In the genomic region with DNA sequence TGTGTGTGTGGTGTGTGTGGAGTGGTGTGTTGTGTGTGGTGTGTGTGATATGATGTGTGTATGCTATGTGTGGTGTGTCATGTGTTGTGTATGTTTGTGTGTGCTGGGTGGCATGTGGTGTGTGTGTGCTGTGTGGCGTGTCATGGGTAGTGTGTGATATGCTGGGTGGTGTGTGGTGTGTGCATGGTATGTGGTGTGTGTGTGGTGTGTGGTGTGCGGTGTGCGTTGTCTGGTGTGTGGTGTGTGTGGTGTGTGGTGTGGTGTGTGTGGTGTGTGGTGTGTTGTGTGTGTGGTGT, we compare ENCODE assay signal across 14 cellular contexts. TPM values are rescaled to one million over a fixed set of nuclear protein-coding genes. Genes with fewer than 3 reads are reported as not detected.
A peak's percentile ranks its signal among the peaks of the same experiment; 100 is the strongest.
DNase-seq lines count a peak whose midpoint lies in the region; ATAC-seq, FAIRE-seq and TF ChIP-seq lines count a peak whose summit lies in the region.
"Had no signal": no experiment of that assay in that cellular context is flagged by ENCODE, and none has a peak within 500 bp of the region (broad histone marks: within the 10 kb centered on the region; RNA-seq: fewer than 3 reads in every experiment).

No MANE protein-coding gene starts in this region.

- H3K4ac ChIP-seq in H1 (replicated peaks; ENCODE audit: insufficient read length, low read depth, low read length): peak overlapping the region; percentile 98

- intact Hi-C loops in head of caudate nucleus (cut with DNase I): no loop called here

- no peak for TF ChIP-seq RAD21 in H1 (IDR thresholded peaks at IDR 0.05 in 1 of 2, conservative IDR thresholded peaks at IDR 0.05 in 1 of 2; ENCODE audit: low read depth in 2 of 2, low read length in 2 of 2)

- no peak for TF ChIP-seq POLR2A in H1 (IDR thresholded peaks at IDR 0.05; ENCODE audit: control extremely low read depth in 1 of 2, low read depth in 2 of 2, low read length in 2 of 2)

- peak overlapping the region; percentile 19 for H3K4me3 Mint-ChIP-seq in activated naive CD4-positive, alpha-beta T cell treated with anti-CD3 and anti-CD28 coated beads, Interleukin-2, amount 50 U/mL, for 24 hours
- H3K4me3 Mint-ChIP-seq in stimulated activated naive CD8-positive, alpha-beta T cell treated with anti-CD3 and anti-CD28 coated beads, Interleukin-15, amount 100 ng/mL, for 72 hours: no peak overlapping the region

- 0 out of 2 replicates have a peak, but pooled peaks cover 3% of the 10 kb centered on the region for H3K79me1 ChIP-seq in H1 (ENCODE audit: low read depth, low read length)

- H3K56ac ChIP-seq in H1 (replicated peaks; ENCODE audit: insufficient read length, low read depth, low read length): peak overlapping the region; percentile 100

- H2BK5ac ChIP-seq in H1 (ENCODE audit: low read depth, low read length): peak overlapping the region; percentile 80

- no peak for TF ChIP-seq CTCF in RWPE1 (conservative IDR thresholded peaks at IDR 0.05; ENCODE audit: low read depth)
- no peak for TF ChIP-seq CTCF in H1 (IDR thresholded peaks at IDR 0.05; ENCODE audit: control extremely low read depth in 1 of 3, insufficient read depth in 1 of 3, low read depth in 1 of 3, low read length in 3 of 3)

- peak overlapping the region; percentile 85 for H2BK15ac ChIP-seq in H1 (ENCODE audit: low read length)

- H3K27me3 Mint-ChIP-seq in activated naive CD4-positive, alpha-beta T cell treated with anti-CD3 and anti-CD28 coated beads, Interleukin-2, amount 50 U/mL, for 24 hours: no peaks in the 10 kb centered on the region
- H3K27me3 Mint-ChIP-seq in stimulated activated naive CD8-positive, alpha-beta T cell treated with anti-CD3 and anti-CD28 coated beads, Interleukin-15, amount 100 ng/mL, for 72 hours: no peaks in the 10 kb centered on the region

- WGBS in H1 (ENCODE audit: extremely low coverage in 1 of 2, insufficient coverage in 1 of 2, insufficient read length in 1 of 2, insufficient replicate concordance in 2 of 2, low coverage in 1 of 2, low lambda C conversion rate in 2 of 2, missing lambda C conversion rate in 1 of 2), 2 experiments: 92% methylated on average over 3 of the region's 3 CpGs; no CpG with 5 or more reads in 1 of the 2 experiments

- H3K23me2 ChIP-seq in H1 (ENCODE audit: low read depth, low read length): peaks cover 10% of the 10 kb centered on the region; the same call in 1 of the 2 replicates

- H3K36me3 ChIP-seq in H1 (ENCODE audit: control insufficient read depth in 2 of 4, insufficient read depth in 4 of 4, low read length in 3 of 4): no peaks in the 10 kb centered on the region; a peak in 1 of 8 replicates
- H3K36me3 ChIP-seq: neutrophil had no signal

- peak overlapping the region; percentile 10 for H2BK120ac ChIP-seq in H1 (replicated peaks; ENCODE audit: low read depth, low read length)

- H2AK5ac ChIP-seq in H1 (ENCODE audit: low read depth, low read length): peak overlapping the region; percentile 100

- peak overlapping the region; percentile 100 for H4K91ac ChIP-seq in H1 (replicated peaks; ENCODE audit: insufficient read length, low read length)

- peaks cover 0 to 2% (median under 1%) of the 10 kb centered on the region in 4 experiments; a peak in 5 of 7 replicates for H3K4me1 ChIP-seq in H1 (replicated peaks in 1 of 4; ENCODE audit: control insufficient read depth in 3 of 4, insufficient read depth in 4 of 4, low read length in 3 of 4)

- no peak overlapping the region for H3K4me2 ChIP-seq in H1 (ENCODE audit: insufficient read depth in 1 of 2, low read depth in 2 of 2, low read length in 2 of 2)

- no peak for FAIRE-seq in H1 (lab: Jason Lieb, UNC)
- FAIRE-seq: H54 had no signal

- no peak overlapping the region for H3K23ac ChIP-seq in H1 (ENCODE audit: insufficient read length)

- peak overlapping the region; percentile 53 for H4K5ac ChIP-seq in H1 (ENCODE audit: insufficient read length, low read depth, low read length)

- peaks cover 38% of the 10 kb centered on the region for H3K4me1 Mint-ChIP-seq in activated naive CD4-positive, alpha-beta T cell treated with anti-CD3 and anti-CD28 coated beads, Interleukin-2, amount 50 U/mL, for 24 hours
- peaks cover 49% of the 10 kb centered on the region for H3K4me1 Mint-ChIP-seq in stimulated activated naive CD8-positive, alpha-beta T cell treated with anti-CD3 and anti-CD28 coated beads, Interleukin-15, amount 100 ng/mL, for 72 hours

- CTCF ChIA-PET in RWPE1 (lab: Yijun Ruan, JAX) (no interaction called here), H1 (lab: Charles Lee; ENCODE audit: partially characterized antibody) (interaction anchor here (1.1 kb wide), 2 partner anchors 40 to 46 kb away, joined by 3 read pairs; no protein-coding TSS in a partner anchor)

- no peak overlapping the region for H3K14ac ChIP-seq in H1 (ENCODE audit: insufficient read length)

- TF ChIP-seq EP300 in H1 (IDR thresholded peaks at IDR 0.05; ENCODE audit: borderline replicate concordance in 1 of 2, low read depth in 2 of 2, low read length in 2 of 2): no peak

- peak overlapping the region; percentile 20 for H3K27ac Mint-ChIP-seq in activated naive CD4-positive, alpha-beta T cell treated with anti-CD3 and anti-CD28 coated beads, Interleukin-2, amount 50 U/mL, for 24 hours
- H3K27ac Mint-ChIP-seq in stimulated activated naive CD8-positive, alpha-beta T cell treated with anti-CD3 and anti-CD28 coated beads, Interleukin-15, amount 100 ng/mL, for 72 hours: peak overlapping the region; percentile 38 to 91

- no peak overlapping the region for H3K4me3 ChIP-seq in H1 (ENCODE audit: extremely low read depth in 1 of 4, insufficient read depth in 2 of 4, low read depth in 3 of 4, low read length in 4 of 4)
- H3K4me3 ChIP-seq: lung had no signal

- no peak for ATAC-seq in stimulated activated naive CD8-positive, alpha-beta T cell treated with anti-CD3 and anti-CD28 coated beads, Interleukin-15, amount 100 ng/mL, for 72 hours

- no peaks in the 10 kb centered on the region for H3K9me3 ChIP-seq in H1 (ENCODE audit: insufficient read depth in 2 of 2, low read depth in 1 of 2, low read length in 1 of 2)
- H3K9me3 ChIP-seq: neutrophil had no signal

- H3K27ac ChIP-seq in RWPE1: peak overlapping the region; percentile 95
- no peak overlapping the region for H3K27ac ChIP-seq in H1 (ENCODE audit: low read depth, low read length)
- H3K27ac ChIP-seq in caudate nucleus (ENCODE audit: low read depth, low read length): no peak overlapping the region

- no peaks in the 10 kb centered on the region for H3K79me2 ChIP-seq in H1 (ENCODE audit: control insufficient read depth in 1 of 2, insufficient read depth in 2 of 2, low read length in 2 of 2)

- no peaks in the 10 kb centered on the region for H3K36me3 Mint-ChIP-seq in activated naive CD4-positive, alpha-beta T cell treated with anti-CD3 and anti-CD28 coated beads, Interleukin-2, amount 50 U/mL, for 24 hours

- peaks cover 0 to 8% of the 10 kb centered on the region in 2 experiments for H4K20me1 ChIP-seq in H1 (replicated peaks in 1 of 2; ENCODE audit: control insufficient read depth in 1 of 2, insufficient read depth in 2 of 2, low read length in 2 of 2)

- no peak for DNase-seq in activated naive CD4-positive, alpha-beta T cell treated with Interleukin-2 at 50 U/mL for 16 hours
- DNase-seq in RWPE1 (ENCODE audit: low spot score) (no peak), H1 (ENCODE audit: low read depth in 1 of 2, low spot score in 2 of 2) (no peak), RKO (ENCODE audit: low spot score) (no peak), caudate nucleus (lab: John Stamatoyannopoulos, UW) (no peak), head of caudate nucleus (no peak)
- no peak for DNase-seq in stimulated activated naive CD8-positive, alpha-beta T cell treated with anti-CD3 and anti-CD28 coated beads, Interleukin-15, amount 100 ng/mL, for 72 hours
- DNase-seq: KG1, NCI-H1436, NCI-H524 treated with DMSO at 0.1 percent for 48 hours had no signal

- peak overlapping the region; percentile 63; the same call in 1 of the 2 replicates for H3K18ac ChIP-seq in H1 (ENCODE audit: extremely low read depth, low read length)

- H4K8ac ChIP-seq in H1 (ENCODE audit: extremely low read depth, insufficient read depth, low read length): no peak overlapping the region

- H2BK12ac ChIP-seq in H1 (ENCODE audit: low read depth, low read length): peak overlapping the region; percentile 100

- POLR2A ChIA-PET in RWPE1 (lab: Yijun Ruan, JAX; ENCODE audit: low non-redundant PET) (no interaction called here), H1 (lab: Charles Lee; ENCODE audit: partially characterized antibody) (interaction anchor here (1.0 to 2.7 kb wide), 2 partner anchors 10 to 19 kb away, joined by 4 to 8 read pairs; no protein-coding TSS in a partner anchor)

- H3K9me3 Mint-ChIP-seq in activated naive CD4-positive, alpha-beta T cell treated with anti-CD3 and anti-CD28 coated beads, Interleukin-2, amount 50 U/mL, for 24 hours: no peaks in the 10 kb centered on the region
- H3K9me3 Mint-ChIP-seq in stimulated activated naive CD8-positive, alpha-beta T cell treated with anti-CD3 and anti-CD28 coated beads, Interleukin-15, amount 100 ng/mL, for 72 hours: peaks cover 0 to 6% of the 10 kb centered on the region in 2 donors

- H2AFZ ChIP-seq in H1 (ENCODE audit: low read length): no peak overlapping the region

- H3K27me3 ChIP-seq in H1 (replicated peaks in 1 of 4; ENCODE audit: control insufficient read depth in 3 of 4, extremely low read depth in 1 of 4, insufficient read depth in 3 of 4, low read length in 3 of 4): peaks cover 0 to 7% (median 0%) of the 10 kb centered on the region in 4 experiments; a peak in 1 of 7 replicates
- H3K27me3 ChIP-seq: neutrophil had no signal

- peak overlapping the region in 1 of 4 experiments; percentile 2; a peak in 2 of 7 replicates for H3K9ac ChIP-seq in H1 (replicated peaks in 1 of 4; ENCODE audit: extremely low read depth in 1 of 4, low read depth in 3 of 4, low read length in 3 of 4)

- peak overlapping the region; percentile 97 for H2BK20ac ChIP-seq in H1 (ENCODE audit: low read length)

TF ChIP-seq in H1, 55 proteins besides CTCF, POLR2A, EP300 and RAD21:
- TF ChIP-seq CEBPB (IDR thresholded peaks at IDR 0.05; ENCODE audit: low read depth, low read length): no peak
- no peak for TF ChIP-seq PHF8 (conservative IDR thresholded peaks at IDR 0.05; ENCODE audit: low read depth, low read length)
- no peak for TF ChIP-seq SAP30 (IDR thresholded peaks at IDR 0.05; ENCODE audit: insufficient read depth, insufficient replicate concordance, low read length)
- TF ChIP-seq SIX5 (IDR thresholded peaks at IDR 0.05; ENCODE audit: low read depth, low read length): no peak
- no peak for TF ChIP-seq SUZ12 (IDR thresholded peaks at IDR 0.05; ENCODE audit: low read length)
- no peak for TF ChIP-seq CBX5 (IDR thresholded peaks at IDR 0.05; ENCODE audit: low read depth, low read length)
- no peak for TF ChIP-seq CREB1 (IDR thresholded peaks at IDR 0.05)

RNA-seq across cellular contexts. Expression of gene DNAJB6, which starts 37.5 kb away (rescaled TPM):
- 270 and 295 TPM in 2 replicates for total RNA-seq in H1 (2021; fragmentation: NEBNext Ultra II Directional; extraction: Animal tissue kit (Norgen Biotek cat#: 25700))
- 117 and 166 TPM in 2 replicates for polyA plus RNA-seq in H1 (2011; rRNA removed)
- 170 TPM for polyA plus RNA-seq in H1 (2011; cell fraction: cytosol; rRNA removed)
- 108 TPM for polyA plus RNA-seq in H1 (2011; cell fraction: nucleus; rRNA removed)
- polyA plus RNA-seq in H1 (2012, experiment 1 of 2): 237 to 389 TPM (median 263 TPM) in 4 replicates
- polyA plus RNA-seq in H1 (2012, experiment 2 of 2): 129 TPM
- 323 TPM for polyA plus RNA-seq in H1 (2013, experiment 1 of 2)
- 304 TPM for polyA plus RNA-seq in H1 (2013, experiment 2 of 2)
- 66.6 and 92.4 TPM in 2 replicates for polyA minus RNA-seq in H1 (2011; rRNA and poly(A)+ RNA removed)
- polyA minus RNA-seq in H1 (2011; cell fraction: cytosol; rRNA and poly(A)+ RNA removed): 170 TPM
- polyA minus RNA-seq in H1 (2011; cell fraction: nucleus; rRNA and poly(A)+ RNA removed): 112 TPM
